In genomic region chr18:711330-711692, GRCh38 we compare ENCODE assay signal across 1 cellular context.
TF ChIP-seq lines count a peak whose summit lies in the region.

No MANE protein-coding gene starts in this region.

TF ChIP-seq in HepG2, 621 proteins besides CTCF, POLR2A, EP300 and RAD21 (continues in another document):
- TF ChIP-seq FOXP1 (IDR thresholded peaks at IDR 0.05) (no peak), FOXP1 (CRISPR knock-in tag; IDR thresholded peaks at IDR 0.05) (no peak), ZMYM2 (CRISPR knock-in tag; IDR thresholded peaks at IDR 0.05) (no peak), CEBPG (CRISPR knock-in tag; IDR thresholded peaks at IDR 0.05) (no peak), ZNF550 (CRISPR knock-in tag; IDR thresholded peaks at IDR 0.05; ENCODE audit: borderline replicate concordance) (no peak), RAD51 (IDR thresholded peaks at IDR 0.05; ENCODE audit: borderline replicate concordance) (no peak), TSC22D2 (CRISPR knock-in tag; IDR thresholded peaks at IDR 0.05; ENCODE audit: borderline replicate concordance) (no peak), SALL1 (CRISPR knock-in tag; IDR thresholded peaks at IDR 0.05) (peak; percentile 22; the same call in 1 of the 2 replicates), EZH2 (conservative IDR thresholded peaks at IDR 0.05; ENCODE audit: low read depth, low read length) (no peak), ZNF317 (CRISPR knock-in tag; IDR thresholded peaks at IDR 0.05) (no peak), PLSCR1 (CRISPR knock-in tag; IDR thresholded peaks at IDR 0.05; ENCODE audit: borderline replicate concordance) (no peak), ZNF337 (CRISPR knock-in tag; IDR thresholded peaks at IDR 0.05; ENCODE audit: borderline replicate concordance, low read depth) (no peak), FOSL1 (CRISPR knock-in tag; IDR thresholded peaks at IDR 0.05; ENCODE audit: borderline replicate concordance) (no peak), KLF16 (CRISPR knock-in tag; IDR thresholded peaks at IDR 0.05) (0 out of 4 replicates have a peak, but pooled peaks of 1 of the 2 experiments have one; percentile 12), TBL1XR1 (IDR thresholded peaks at IDR 0.05; ENCODE audit: borderline replicate concordance, low read length, partially characterized antibody) (no peak), GATAD2A (CRISPR knock-in tag; IDR thresholded peaks at IDR 0.05) (0 out of 2 replicates have a peak, but pooled peaks have one; percentile 7), PHF5A (CRISPR knock-in tag; IDR thresholded peaks at IDR 0.05; ENCODE audit: low read depth, unreplicated experiment) (no peak), ZFP36L1 (CRISPR knock-in tag; IDR thresholded peaks at IDR 0.05) (0 out of 2 replicates have a peak, but pooled peaks have one; percentile 51), ZFP62 (CRISPR knock-in tag; IDR thresholded peaks at IDR 0.05) (no peak), NR1H2 (CRISPR knock-in tag; IDR thresholded peaks at IDR 0.05; ENCODE audit: borderline replicate concordance, low read depth) (no peak), REXO4 (CRISPR knock-in tag; IDR thresholded peaks at IDR 0.05; ENCODE audit: borderline replicate concordance) (no peak), ZBTB20 (CRISPR knock-in tag; IDR thresholded peaks at IDR 0.05; ENCODE audit: borderline replicate concordance, low read depth) (no peak), BHLHE40 (IDR thresholded peaks at IDR 0.05; ENCODE audit: low read length) (no peak), HIVEP1 (CRISPR knock-in tag; IDR thresholded peaks at IDR 0.05) (no peak), SRY (CRISPR knock-in tag; IDR thresholded peaks at IDR 0.05) (0 out of 2 replicates have a peak, but pooled peaks have one; percentile 20), ZNF224 (CRISPR knock-in tag; IDR thresholded peaks at IDR 0.05) (no peak), TCF7L2 (IDR thresholded peaks at IDR 0.05; ENCODE audit: low read depth, low read length) (no peak), ZNF264 (CRISPR knock-in tag; IDR thresholded peaks at IDR 0.05) (no peak), SSRP1 (CRISPR knock-in tag; IDR thresholded peaks at IDR 0.05) (no peak), HNF1B (CRISPR knock-in tag; IDR thresholded peaks at IDR 0.05) (0 out of 2 replicates have a peak, but pooled peaks have one; percentile 32), JARID2 (CRISPR knock-in tag; IDR thresholded peaks at IDR 0.05; ENCODE audit: insufficient replicate concordance) (no peak)
- TF ChIP-seq, protein P1, sequence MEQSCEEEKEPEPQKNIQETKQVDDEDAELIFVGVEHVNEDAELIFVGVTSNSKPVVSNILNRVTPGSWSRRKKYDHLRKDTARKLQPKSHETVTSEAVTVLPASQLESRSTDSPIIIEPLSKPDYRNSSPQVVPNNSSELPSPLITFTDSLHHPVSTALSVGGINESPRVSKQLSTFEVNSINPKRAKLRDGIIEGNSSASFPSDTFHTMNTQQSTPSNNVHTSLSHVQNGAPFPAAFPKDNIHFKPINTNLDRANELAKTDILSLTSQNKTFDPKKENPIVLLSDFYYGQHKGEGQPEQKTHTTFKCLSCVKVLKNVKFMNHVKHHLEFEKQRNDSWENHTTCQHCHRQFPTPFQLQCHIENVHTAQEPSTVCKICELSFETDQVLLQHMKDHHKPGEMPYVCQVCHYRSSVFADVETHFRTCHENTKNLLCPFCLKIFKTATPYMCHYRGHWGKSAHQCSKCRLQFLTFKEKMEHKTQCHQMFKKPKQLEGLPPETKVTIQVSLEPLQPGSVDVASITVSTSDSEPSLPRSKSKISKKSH (CRISPR knock-in tag; IDR thresholded peaks at IDR 0.05; ENCODE audit: borderline replicate concordance), result no peak
- TF ChIP-seq, protein P2, sequence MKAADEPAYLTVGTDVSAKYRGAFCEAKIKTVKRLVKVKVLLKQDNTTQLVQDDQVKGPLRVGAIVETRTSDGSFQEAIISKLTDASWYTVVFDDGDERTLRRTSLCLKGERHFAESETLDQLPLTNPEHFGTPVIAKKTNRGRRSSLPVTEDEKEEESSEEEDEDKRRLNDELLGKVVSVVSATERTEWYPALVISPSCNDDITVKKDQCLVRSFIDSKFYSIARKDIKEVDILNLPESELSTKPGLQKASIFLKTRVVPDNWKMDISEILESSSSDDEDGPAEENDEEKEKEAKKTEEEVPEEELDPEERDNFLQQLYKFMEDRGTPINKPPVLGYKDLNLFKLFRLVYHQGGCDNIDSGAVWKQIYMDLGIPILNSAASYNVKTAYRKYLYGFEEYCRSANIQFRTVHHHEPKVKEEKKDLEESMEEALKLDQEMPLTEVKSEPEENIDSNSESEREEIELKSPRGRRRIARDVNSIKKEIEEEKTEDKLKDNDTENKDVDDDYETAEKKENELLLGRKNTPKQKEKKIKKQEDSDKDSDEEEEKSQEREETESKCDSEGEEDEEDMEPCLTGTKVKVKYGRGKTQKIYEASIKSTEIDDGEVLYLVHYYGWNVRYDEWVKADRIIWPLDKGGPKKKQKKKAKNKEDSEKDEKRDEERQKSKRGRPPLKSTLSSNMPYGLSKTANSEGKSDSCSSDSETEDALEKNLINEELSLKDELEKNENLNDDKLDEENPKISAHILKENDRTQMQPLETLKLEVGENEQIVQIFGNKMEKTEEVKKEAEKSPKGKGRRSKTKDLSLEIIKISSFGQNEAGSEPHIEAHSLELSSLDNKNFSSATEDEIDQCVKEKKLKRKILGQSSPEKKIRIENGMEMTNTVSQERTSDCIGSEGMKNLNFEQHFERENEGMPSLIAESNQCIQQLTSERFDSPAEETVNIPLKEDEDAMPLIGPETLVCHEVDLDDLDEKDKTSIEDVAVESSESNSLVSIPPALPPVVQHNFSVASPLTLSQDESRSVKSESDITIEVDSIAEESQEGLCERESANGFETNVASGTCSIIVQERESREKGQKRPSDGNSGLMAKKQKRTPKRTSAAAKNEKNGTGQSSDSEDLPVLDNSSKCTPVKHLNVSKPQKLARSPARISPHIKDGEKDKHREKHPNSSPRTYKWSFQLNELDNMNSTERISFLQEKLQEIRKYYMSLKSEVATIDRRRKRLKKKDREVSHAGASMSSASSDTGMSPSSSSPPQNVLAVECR (CRISPR knock-in tag; IDR thresholded peaks at IDR 0.05; ENCODE audit: borderline replicate concordance), result no peak
- TF ChIP-seq, protein P3, sequence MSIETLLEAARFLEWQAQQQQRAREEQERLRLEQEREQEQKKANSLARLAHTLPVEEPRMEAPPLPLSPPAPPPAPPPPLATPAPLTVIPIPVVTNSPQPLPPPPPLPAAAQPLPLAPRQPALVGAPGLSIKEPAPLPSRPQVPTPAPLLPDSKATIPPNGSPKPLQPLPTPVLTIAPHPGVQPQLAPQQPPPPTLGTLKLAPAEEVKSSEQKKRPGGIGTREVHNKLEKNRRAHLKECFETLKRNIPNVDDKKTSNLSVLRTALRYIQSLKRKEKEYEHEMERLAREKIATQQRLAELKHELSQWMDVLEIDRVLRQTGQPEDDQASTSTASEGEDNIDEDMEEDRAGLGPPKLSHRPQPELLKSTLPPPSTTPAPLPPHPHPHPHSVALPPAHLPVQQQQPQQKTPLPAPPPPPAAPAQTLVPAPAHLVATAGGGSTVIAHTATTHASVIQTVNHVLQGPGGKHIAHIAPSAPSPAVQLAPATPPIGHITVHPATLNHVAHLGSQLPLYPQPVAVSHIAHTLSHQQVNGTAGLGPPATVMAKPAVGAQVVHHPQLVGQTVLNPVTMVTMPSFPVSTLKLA (IDR thresholded peaks at IDR 0.05), result no peak
- TF ChIP-seq, protein P4, sequence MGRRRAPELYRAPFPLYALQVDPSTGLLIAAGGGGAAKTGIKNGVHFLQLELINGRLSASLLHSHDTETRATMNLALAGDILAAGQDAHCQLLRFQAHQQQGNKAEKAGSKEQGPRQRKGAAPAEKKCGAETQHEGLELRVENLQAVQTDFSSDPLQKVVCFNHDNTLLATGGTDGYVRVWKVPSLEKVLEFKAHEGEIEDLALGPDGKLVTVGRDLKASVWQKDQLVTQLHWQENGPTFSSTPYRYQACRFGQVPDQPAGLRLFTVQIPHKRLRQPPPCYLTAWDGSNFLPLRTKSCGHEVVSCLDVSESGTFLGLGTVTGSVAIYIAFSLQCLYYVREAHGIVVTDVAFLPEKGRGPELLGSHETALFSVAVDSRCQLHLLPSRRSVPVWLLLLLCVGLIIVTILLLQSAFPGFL (CRISPR knock-in tag; IDR thresholded peaks at IDR 0.05), result no peak
- TF ChIP-seq, protein P5, sequence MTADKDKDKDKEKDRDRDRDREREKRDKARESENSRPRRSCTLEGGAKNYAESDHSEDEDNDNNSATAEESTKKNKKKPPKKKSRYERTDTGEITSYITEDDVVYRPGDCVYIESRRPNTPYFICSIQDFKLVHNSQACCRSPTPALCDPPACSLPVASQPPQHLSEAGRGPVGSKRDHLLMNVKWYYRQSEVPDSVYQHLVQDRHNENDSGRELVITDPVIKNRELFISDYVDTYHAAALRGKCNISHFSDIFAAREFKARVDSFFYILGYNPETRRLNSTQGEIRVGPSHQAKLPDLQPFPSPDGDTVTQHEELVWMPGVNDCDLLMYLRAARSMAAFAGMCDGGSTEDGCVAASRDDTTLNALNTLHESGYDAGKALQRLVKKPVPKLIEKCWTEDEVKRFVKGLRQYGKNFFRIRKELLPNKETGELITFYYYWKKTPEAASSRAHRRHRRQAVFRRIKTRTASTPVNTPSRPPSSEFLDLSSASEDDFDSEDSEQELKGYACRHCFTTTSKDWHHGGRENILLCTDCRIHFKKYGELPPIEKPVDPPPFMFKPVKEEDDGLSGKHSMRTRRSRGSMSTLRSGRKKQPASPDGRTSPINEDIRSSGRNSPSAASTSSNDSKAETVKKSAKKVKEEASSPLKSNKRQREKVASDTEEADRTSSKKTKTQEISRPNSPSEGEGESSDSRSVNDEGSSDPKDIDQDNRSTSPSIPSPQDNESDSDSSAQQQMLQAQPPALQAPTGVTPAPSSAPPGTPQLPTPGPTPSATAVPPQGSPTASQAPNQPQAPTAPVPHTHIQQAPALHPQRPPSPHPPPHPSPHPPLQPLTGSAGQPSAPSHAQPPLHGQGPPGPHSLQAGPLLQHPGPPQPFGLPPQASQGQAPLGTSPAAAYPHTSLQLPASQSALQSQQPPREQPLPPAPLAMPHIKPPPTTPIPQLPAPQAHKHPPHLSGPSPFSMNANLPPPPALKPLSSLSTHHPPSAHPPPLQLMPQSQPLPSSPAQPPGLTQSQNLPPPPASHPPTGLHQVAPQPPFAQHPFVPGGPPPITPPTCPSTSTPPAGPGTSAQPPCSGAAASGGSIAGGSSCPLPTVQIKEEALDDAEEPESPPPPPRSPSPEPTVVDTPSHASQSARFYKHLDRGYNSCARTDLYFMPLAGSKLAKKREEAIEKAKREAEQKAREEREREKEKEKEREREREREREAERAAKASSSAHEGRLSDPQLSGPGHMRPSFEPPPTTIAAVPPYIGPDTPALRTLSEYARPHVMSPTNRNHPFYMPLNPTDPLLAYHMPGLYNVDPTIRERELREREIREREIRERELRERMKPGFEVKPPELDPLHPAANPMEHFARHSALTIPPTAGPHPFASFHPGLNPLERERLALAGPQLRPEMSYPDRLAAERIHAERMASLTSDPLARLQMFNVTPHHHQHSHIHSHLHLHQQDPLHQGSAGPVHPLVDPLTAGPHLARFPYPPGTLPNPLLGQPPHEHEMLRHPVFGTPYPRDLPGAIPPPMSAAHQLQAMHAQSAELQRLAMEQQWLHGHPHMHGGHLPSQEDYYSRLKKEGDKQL (CRISPR knock-in tag; IDR thresholded peaks at IDR 0.05; ENCODE audit: low read depth), result no peak
- TF ChIP-seq, protein P6, sequence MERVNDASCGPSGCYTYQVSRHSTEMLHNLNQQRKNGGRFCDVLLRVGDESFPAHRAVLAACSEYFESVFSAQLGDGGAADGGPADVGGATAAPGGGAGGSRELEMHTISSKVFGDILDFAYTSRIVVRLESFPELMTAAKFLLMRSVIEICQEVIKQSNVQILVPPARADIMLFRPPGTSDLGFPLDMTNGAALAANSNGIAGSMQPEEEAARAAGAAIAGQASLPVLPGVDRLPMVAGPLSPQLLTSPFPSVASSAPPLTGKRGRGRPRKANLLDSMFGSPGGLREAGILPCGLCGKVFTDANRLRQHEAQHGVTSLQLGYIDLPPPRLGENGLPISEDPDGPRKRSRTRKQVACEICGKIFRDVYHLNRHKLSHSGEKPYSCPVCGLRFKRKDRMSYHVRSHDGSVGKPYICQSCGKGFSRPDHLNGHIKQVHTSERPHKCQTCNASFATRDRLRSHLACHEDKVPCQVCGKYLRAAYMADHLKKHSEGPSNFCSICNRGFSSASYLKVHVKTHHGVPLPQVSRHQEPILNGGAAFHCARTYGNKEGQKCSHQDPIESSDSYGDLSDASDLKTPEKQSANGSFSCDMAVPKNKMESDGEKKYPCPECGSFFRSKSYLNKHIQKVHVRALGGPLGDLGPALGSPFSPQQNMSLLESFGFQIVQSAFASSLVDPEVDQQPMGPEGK (CRISPR knock-in tag; IDR thresholded peaks at IDR 0.05), result no peak
